8 cellular contexts compared by ENCODE assay signal in genomic region chr16:25014500-25015147, GRCh38. TPM values are rescaled to one million over a fixed set of nuclear protein-coding genes. Genes with fewer than 3 reads are reported as not detected.
DNase-seq lines count a peak whose midpoint lies in the region; ATAC-seq and TF ChIP-seq lines count a peak whose summit lies in the region.

No MANE protein-coding gene starts in this region.

- intact Hi-C loops in adrenal gland (cut with DNase I) (no loop called here), heart left ventricle (cut with DNase I) (loop anchor here in 9 of 10 donors (2.0 to 10.0 kb wide), 10 partner anchors 26 to 60 kb away; no protein-coding TSS in a partner anchor)

- peak overlapping the region; percentile 91 for H3K4me3 ChIP-seq in AG10803 (ENCODE audit: low read length)
- peak overlapping the region; percentile 33 to 90 (median 80) for H3K4me3 ChIP-seq in adrenal gland
- H3K4me3 ChIP-seq in heart left ventricle: peak overlapping the region; percentile 71 to 97 (median 84)

- H3K9me3 ChIP-seq in adrenal gland (replicated peaks in 1 of 3): no peaks in the 10 kb centered on the region
- H3K9me3 ChIP-seq in heart left ventricle: no peaks in the 10 kb centered on the region

- H3K27me3 ChIP-seq in adrenal gland (no peaks in the 10 kb centered on the region), heart left ventricle (no peaks in the 10 kb centered on the region)

- H3K27ac ChIP-seq in adrenal gland (peak overlapping the region; percentile 71 to 99 (median 94)), heart left ventricle (peak overlapping the region; percentile 92 to 99 (median 96))

- TF ChIP-seq POLR2A in adrenal gland (IDR thresholded peaks at IDR 0.05): peak in 1 of 2 donors; percentile 52
- TF ChIP-seq POLR2A in heart left ventricle (IDR thresholded peaks at IDR 0.05): no peak

- H3K4me1 ChIP-seq in adrenal gland (replicated peaks in 1 of 2) (peaks cover 23 to 44% of the 10 kb centered on the region in 2 donors), heart left ventricle (peaks cover 15 to 76% (median 45%) of the 10 kb centered on the region in 12 donors)

- WGBS in adrenal gland, 4 donors: 0 to 6% (median 0%) methylated on average over 6 to 51 of the region's 51 CpGs
- 0 to 1% (median 1%) methylated on average over 9 to 51 of the region's 51 CpGs for WGBS in heart left ventricle, 4 donors

- DNase-seq in AG10803 (ENCODE audit: low read depth) (peak; percentile 59), OCI-M1 (lab: John Stamatoyannopoulos, UW) (peak; percentile 53), adrenal gland (peak; percentile 52 to 75 (median 58)), heart left ventricle (peak; percentile 52 to 77 (median 60)), omental fat pad (ENCODE audit: low spot score) (no peak), GOT3 (lab: John Stamatoyannopoulos, UW) (no peak)

- ATAC-seq in GM18873 (IDR thresholded peaks at IDR 0.05; ENCODE audit: low FRiP score, unreplicated experiment): peak; percentile 0
- peak; percentile 14 for ATAC-seq in HG03196 (IDR thresholded peaks at IDR 0.05; ENCODE audit: unreplicated experiment)
- ATAC-seq in heart left ventricle: peak; percentile 8 to 59 (median 48)
- peak; percentile 39 for ATAC-seq in omental fat pad (ENCODE audit: low FRiP score)

- H3K36me3 ChIP-seq in adrenal gland (replicated peaks in 1 of 2) (no peaks in the 10 kb centered on the region), heart left ventricle (peaks cover 0 to 31% (median 0%) of the 10 kb centered on the region in 9 donors)

- TF ChIP-seq CTCF in AG10803 (conservative IDR thresholded peaks at IDR 0.05; ENCODE audit: low read length): no peak
- TF ChIP-seq CTCF in adrenal gland (IDR thresholded peaks at IDR 0.05): no peak
- peak in 2 of 12 donors; percentile 16 to 23 for TF ChIP-seq CTCF in heart left ventricle (IDR thresholded peaks at IDR 0.05)
- no peak for TF ChIP-seq CTCF in omental fat pad (IDR thresholded peaks at IDR 0.05)

RNA-seq across cellular contexts. Expression of gene ARHGAP17, which starts 0.5 kb away (rescaled TPM):
- total RNA-seq in adrenal gland: 100 to 1,000 TPM in 1 of 8 donors, 10 to 100 TPM in 7; 42.7 to 105 (median 71.0) TPM
- polyA plus RNA-seq in adrenal gland: 100 to 1,000 TPM in 1 of 3 donors, 10 to 100 TPM in 2; 84.3 to 103 (median 87.3) TPM
- total RNA-seq in heart left ventricle: 100 to 1,000 TPM in 1 of 9 donors, 10 to 100 TPM in 8; 26.3 to 105 (median 70.4) TPM
- 10 to 100 TPM; 35.1 to 38.2 TPM for polyA plus RNA-seq in heart left ventricle
- total RNA-seq in omental fat pad: 10 to 100 TPM; 42.6 to 86.8 (median 58.6) TPM

Comparison
In these comparisons a context has a peak if more than half of its experiments do, and no peak if none do; other contexts are left out.
1. DNase-seq: peak in AG10803 (single experiment), OCI-M1 (single experiment), adrenal gland (7 of 7) and heart left ventricle (5 of 5); none in omental fat pad (single experiment) and GOT3 (single experiment).
2. intact Hi-C loops: an anchor here in heart left ventricle (2.0 to 10.0 kb wide); none called in adrenal gland.
3. Peak in every context shown above with its lines, with median percentiles within 50 percentile points of each other: H3K4me3 ChIP-seq and ATAC-seq.